ENCODE assay signal across 8 cellular contexts in the genomic region with DNA sequence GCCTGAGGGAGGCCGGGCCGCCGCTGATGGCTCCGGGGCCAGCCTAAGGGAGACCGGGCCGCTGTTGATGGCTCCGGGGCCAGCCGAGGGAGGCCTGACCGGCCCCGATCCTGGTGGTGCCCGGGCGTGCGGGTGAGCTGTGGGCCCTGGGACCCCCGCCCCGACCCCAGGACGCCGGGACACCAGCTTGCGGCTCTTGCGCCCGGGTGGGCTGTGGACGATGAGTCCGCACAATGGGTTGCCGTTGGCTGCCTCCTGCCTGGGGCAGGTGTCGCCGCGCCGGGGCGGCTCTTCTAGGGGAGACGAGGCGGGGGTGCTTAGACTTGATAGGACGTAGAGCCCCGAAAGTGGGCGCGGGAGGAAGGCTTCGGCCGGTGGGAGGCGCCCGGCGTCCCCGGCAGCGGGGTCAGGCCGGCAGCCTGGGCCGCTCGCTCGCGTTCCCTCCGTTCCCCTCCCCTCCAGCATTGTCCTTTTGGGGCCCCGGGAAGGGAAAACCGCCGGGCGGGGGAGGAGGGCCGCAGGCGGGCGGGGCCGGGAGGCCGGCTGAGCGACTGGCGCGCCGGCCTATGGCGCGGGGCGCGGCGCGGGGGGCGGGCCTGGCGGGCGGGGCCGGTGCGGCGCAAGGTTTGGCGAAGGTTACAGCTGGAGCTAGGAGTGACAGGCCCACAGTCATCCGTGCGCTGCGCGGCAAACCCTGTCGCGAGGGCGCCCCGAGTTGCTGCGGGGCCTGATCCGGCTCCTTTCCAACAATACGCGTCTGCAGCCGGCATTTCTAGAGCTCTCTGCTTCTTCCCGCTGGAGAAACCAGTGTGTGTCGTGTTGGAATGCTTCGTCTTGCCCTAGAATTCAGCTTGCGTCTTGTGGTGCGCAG. TPM values are rescaled to one million over a fixed set of nuclear protein-coding genes. Genes with fewer than 3 reads are reported as not detected.
DNase-seq lines count a peak whose midpoint lies in the region; ATAC-seq, FAIRE-seq and TF ChIP-seq lines count a peak whose summit lies in the region.

No MANE protein-coding gene starts in this region.

- no peaks in the 10 kb centered on the region for H3K36me3 ChIP-seq in Loucy (ENCODE audit: insufficient read depth, low read length)
- peaks cover 0 to 6% of the 10 kb centered on the region in 2 donors for H3K36me3 ChIP-seq in gastroesophageal sphincter

- CTCF ChIA-PET in activated naive CD4-positive, alpha-beta T cell treated with anti-CD3 and anti-CD28 coated beads, Interleukin-2, amount 10 ng/mL, durations not matched to agents 7 days and 5 days (lab: Charles Lee), result interaction anchor here (1.0 to 3.3 kb wide), 4 partner anchors 43 to 286 kb away, joined by 3 to 33 read pairs (median 6); no protein-coding TSS in a partner anchor

- H3K4me3 ChIP-seq in Loucy (ENCODE audit: low read length, poor library complexity, severe bottlenecking), result peak overlapping the region; percentile 91
- H3K4me3 ChIP-seq in gastroesophageal sphincter, result peak overlapping the region; percentile 68 to 96

- TF ChIP-seq CTCF in Loucy (conservative IDR thresholded peaks at IDR 0.05; ENCODE audit: low read length), result peak; percentile 19; the same call in 1 of the 2 replicates
- peak in 1 of 4 experiments; percentile 42 for TF ChIP-seq CTCF in gastroesophageal sphincter (IDR thresholded peaks at IDR 0.05)

- no peaks in the 10 kb centered on the region; the same call in 1 of the 2 replicates for H3F3A ChIP-seq in Loucy (ENCODE audit: low read depth)

- peaks cover 49% of the 10 kb centered on the region for H3K79me2 ChIP-seq in Loucy (ENCODE audit: insufficient read depth, low read length)

- H3K9me3 ChIP-seq in Loucy (ENCODE audit: insufficient read depth, low read depth, low read length) (no peaks in the 10 kb centered on the region), gastroesophageal sphincter (no peaks in the 10 kb centered on the region)

- H3K4me3 Mint-ChIP-seq in activated naive CD4-positive, alpha-beta T cell treated with anti-CD3 and anti-CD28 coated beads, Interleukin-2, amount 10 ng/mL, durations not matched to agents 7 days and 5 days, result peak overlapping the region; percentile 80

- no peaks in the 10 kb centered on the region for H3K9me2 ChIP-seq in Loucy (replicated peaks; ENCODE audit: low read depth, low read length)

- peak overlapping the region; percentile 94 for H3K4me2 ChIP-seq in Loucy (ENCODE audit: low read depth, low read length, poor library complexity, severe bottlenecking)

- no peak for FAIRE-seq in H54 (lab: Jason Lieb, UNC)

- in situ Hi-C loops in SK-MEL-5 (cut with HindIII; ENCODE audit: low pct_unique_long_range_greater_than_20kb, low sequenced_read_pairs), result no loop called here

- peak overlapping the region; percentile 68; the same call in 1 of the 2 replicates for H2AFZ ChIP-seq in Loucy (ENCODE audit: low read length)

- peak overlapping the region; percentile 91 for H3K27ac Mint-ChIP-seq in activated naive CD4-positive, alpha-beta T cell treated with anti-CD3 and anti-CD28 coated beads, Interleukin-2, amount 10 ng/mL, durations not matched to agents 7 days and 5 days

- peaks cover 58% of the 10 kb centered on the region for H3K4me1 Mint-ChIP-seq in activated naive CD4-positive, alpha-beta T cell treated with anti-CD3 and anti-CD28 coated beads, Interleukin-2, amount 10 ng/mL, durations not matched to agents 7 days and 5 days

- peaks cover 41% of the 10 kb centered on the region for H4K20me1 ChIP-seq in Loucy (ENCODE audit: insufficient read depth, low read length, poor library complexity, severe bottlenecking)

- H3K27me3 Mint-ChIP-seq in activated naive CD4-positive, alpha-beta T cell treated with anti-CD3 and anti-CD28 coated beads, Interleukin-2, amount 10 ng/mL, durations not matched to agents 7 days and 5 days, result peaks cover 4% of the 10 kb centered on the region

- H3K9ac ChIP-seq in Loucy (ENCODE audit: low read depth, low read length, poor library complexity, severe bottlenecking), result peak overlapping the region; percentile 94

- H3K36me3 Mint-ChIP-seq in activated naive CD4-positive, alpha-beta T cell treated with anti-CD3 and anti-CD28 coated beads, Interleukin-2, amount 10 ng/mL, durations not matched to agents 7 days and 5 days, result peaks cover 16% of the 10 kb centered on the region

- H3K27me3 ChIP-seq in Loucy (ENCODE audit: insufficient read depth, low read length, poor library complexity, severe bottlenecking) (no peaks in the 10 kb centered on the region), gastroesophageal sphincter (no peaks in the 10 kb centered on the region)

- H3K4me1 ChIP-seq in Loucy (ENCODE audit: insufficient read depth, low read length, poor library complexity, severe bottlenecking), result peaks cover 51% of the 10 kb centered on the region
- H3K4me1 ChIP-seq in gastroesophageal sphincter, result peaks cover 0 to 55% (median 14%) of the 10 kb centered on the region in 3 donors

- peak; percentile 90 for ATAC-seq in gastroesophageal sphincter

- no peak for TF ChIP-seq EP300 in gastroesophageal sphincter (IDR thresholded peaks at IDR 0.05)

- peak; percentile 31 for DNase-seq in GM04503 (ENCODE audit: low read depth)
- peak; percentile 75 for DNase-seq in H54 (ENCODE audit: insufficient read length, low spot score)
- DNase-seq in SK-MEL-5 (ENCODE audit: low read depth, low spot score), result peak; percentile 70
- DNase-seq in activated naive CD4-positive, alpha-beta T cell treated with anti-CD3 and anti-CD28 coated beads, Interleukin-2, amount 10 ng/mL, durations not matched to agents 7 days and 5 days, result peak; percentile 91
- peak; percentile 46 to 95 (median 88) for DNase-seq in nucleus accumbens (lab: John Stamatoyannopoulos, UW)
- peak; percentile 89 for DNase-seq in superior temporal gyrus (ENCODE audit: extremely low spot score)

- 0 to 2% methylated on average over 2 to 7 of the region's 91 CpGs for WGBS in gastroesophageal sphincter (ENCODE audit: low coverage in 1 of 2), 2 donors

- H3K9me3 Mint-ChIP-seq in activated naive CD4-positive, alpha-beta T cell treated with anti-CD3 and anti-CD28 coated beads, Interleukin-2, amount 10 ng/mL, durations not matched to agents 7 days and 5 days, result no peaks in the 10 kb centered on the region

- TF ChIP-seq POLR2A in H54 (IDR thresholded peaks at IDR 0.05; ENCODE audit: low read depth, low read length), result peak; percentile 30; the same call in 1 of the 2 replicates
- TF ChIP-seq POLR2A in gastroesophageal sphincter (IDR thresholded peaks at IDR 0.05), result peak; percentile 69 to 73

- peak overlapping the region; percentile 98 to 100 (median 100) for H3K27ac ChIP-seq in gastroesophageal sphincter

RNA-seq across cellular contexts. Expression of a gene that starts 0.8 kb away (rescaled TPM):
- 8.5 and 9.0 TPM in 2 replicates for total RNA-seq in SK-MEL-5 (2014; rRNA removed; shearing (Covaris generic))
- 8.2 and 14.2 TPM in 2 replicates for polyA plus RNA-seq in SK-MEL-5 (2015; cell fraction: cytosol; rRNA removed)
- 12.2 and 14.8 TPM in 2 replicates for polyA plus RNA-seq in SK-MEL-5 (2015; cell fraction: nucleus; rRNA removed)
- total RNA-seq in gastroesophageal sphincter, result 10 to 100 TPM; 39.4 to 66.6 (median 47.1) TPM

Comparison
In these comparisons a context has a peak if more than half of its experiments do, and no peak if none do; other contexts are left out.
1. Peak in every context shown above with its lines: DNase-seq, ATAC-seq, H3K4me3 ChIP-seq and H3K27ac ChIP-seq.
2. DNase-seq: peak in every context shown above with its lines; median percentile 91 in activated naive CD4-positive, alpha-beta T cell treated with anti-CD3 and anti-CD28 coated beads, Interleukin-2, amount 10 ng/mL, durations not matched to agents 7 days and 5 days; 89 in superior temporal gyrus; 88 in nucleus accumbens; 75 in H54; 70 in SK-MEL-5; 31 in GM04503.